Comparison of ENCODE assay signal across 26 cellular contexts in genomic region chr3:129569856-129570255, GRCh38. TPM values are rescaled to one million over a fixed set of nuclear protein-coding genes. Genes with fewer than 3 reads are reported as not detected.
A peak's percentile ranks its signal among the peaks of the same experiment; 100 is the strongest.
DNase-seq lines count a peak whose midpoint lies in the region; ATAC-seq, FAIRE-seq and TF ChIP-seq lines count a peak whose summit lies in the region.
"Had no signal": no experiment of that assay in that cellular context is flagged by ENCODE, and none has a peak within 500 bp of the region (broad histone marks: within the 10 kb centered on the region; RNA-seq: fewer than 3 reads in every experiment).

No MANE protein-coding gene starts in this region.

- H3K9me3 ChIP-seq in HepG2 (ENCODE audit: low read length): no peaks in the 10 kb centered on the region
- H3K9me3 ChIP-seq in right lobe of liver: no peaks in the 10 kb centered on the region
- H3K9me3 ChIP-seq in trophoblast cell (ENCODE audit: insufficient read depth, low read depth, low read length): no peaks in the 10 kb centered on the region
- H3K9me3 ChIP-seq in naive thymus-derived CD4-positive, alpha-beta T cell (ENCODE audit: control insufficient read depth in 2 of 3, low read length in 3 of 3): no peaks in the 10 kb centered on the region
- H3K9me3 ChIP-seq: BE2C had no signal

- no peak for DNase-seq in HepG2 (ENCODE audit: low spot score)
- DNase-seq in right lobe of liver: no peak
- no peak for DNase-seq in HFFc6
- no peak for DNase-seq in trophoblast cell
- no peak for DNase-seq in Ammon's horn (ENCODE audit: low spot score)
- DNase-seq in naive thymus-derived CD4-positive, alpha-beta T cell: no peak
- no peak for DNase-seq in activated CD4-positive, alpha-beta T cell treated with anti-CD3 and anti-CD28 coated beads, Interleukin-2, amount 50 U/mL, for 1 hour
- DNase-seq: BE2C, GDM1, NCI-H1105, NCI-H146, NCI-H2029, NCI-H226, NCI-H510A treated with DMSO at 0.1 percent for 48 hours, NCI-H748 treated with DMSO at 0.1 percent for 48 hours, PC-9, RPMI8226, SHP77 had no signal

- peaks cover 5% of the 10 kb centered on the region; the same call in 1 of the 2 replicates for H3K36me3 Mint-ChIP-seq in HFFc6 (ENCODE audit: low read depth)
- H3K36me3 Mint-ChIP-seq in dendritic cell treated with granulocyte-macrophage colony-stimulating factor and Interleukin-4, amounts not matched to agents 40 ng/mL and 50 ng/mL, for 4 days (ENCODE audit: low read depth): peaks cover 100% of the 10 kb centered on the region
- H3K36me3 Mint-ChIP-seq in naive thymus-derived CD4-positive, alpha-beta T cell: no peaks in the 10 kb centered on the region

- POLR2A ChIA-PET in HepG2 (lab: Yijun Ruan, JAX): no interaction called here
- POLR2A ChIA-PET in naive thymus-derived CD4-positive, alpha-beta T cell (lab: Charles Lee): no interaction called here

- H3K4me1 Mint-ChIP-seq in HFFc6 (ENCODE audit: low read depth): 0 out of 2 replicates have a peak, but pooled peaks cover under 1% of the 10 kb centered on the region
- H3K4me1 Mint-ChIP-seq in dendritic cell treated with granulocyte-macrophage colony-stimulating factor and Interleukin-4, amounts not matched to agents 40 ng/mL and 50 ng/mL, for 4 days (ENCODE audit: low read depth): peaks cover 9% of the 10 kb centered on the region
- H3K4me1 Mint-ChIP-seq in naive thymus-derived CD4-positive, alpha-beta T cell: peaks cover 0 to 4% (median 0%) of the 10 kb centered on the region in 7 donors

- in situ Hi-C loops in HepG2 (cut with HindIII; ENCODE audit: extremely low pct_ligation_motif_present, low pct_unique_long_range_greater_than_20kb): no loop called here

- H3K79me2 ChIP-seq in HepG2 (ENCODE audit: insufficient read depth, low read length): no peaks in the 10 kb centered on the region
- no peaks in the 10 kb centered on the region for H3K79me2 ChIP-seq in trophoblast cell (ENCODE audit: control insufficient read depth, insufficient read depth, low read length, poor library complexity)

- H3K27me3 ChIP-seq in HepG2 (ENCODE audit: control insufficient read depth in 1 of 2, insufficient read depth in 2 of 2, low read length in 2 of 2) (no peaks in the 10 kb centered on the region), right lobe of liver (no peaks in the 10 kb centered on the region), trophoblast cell (ENCODE audit: insufficient read depth, low read length) (no peaks in the 10 kb centered on the region)
- H3K27me3 ChIP-seq in naive thymus-derived CD4-positive, alpha-beta T cell (ENCODE audit: control insufficient read depth in 2 of 2, insufficient read depth in 2 of 2, low read length in 2 of 2): no peaks in the 10 kb centered on the region
- H3K27me3 ChIP-seq: BE2C had no signal

- FAIRE-seq in HepG2 (lab: Jason Lieb, UNC): no peak
- FAIRE-seq: H54 had no signal

- no peak overlapping the region for H4K12ac ChIP-seq in trophoblast cell (ENCODE audit: low read depth, low read length)

- peak overlapping the region; percentile 12; the same call in 1 of the 2 replicates for H3K27ac Mint-ChIP-seq in HFFc6
- peak overlapping the region; percentile 34 for H3K27ac Mint-ChIP-seq in dendritic cell treated with granulocyte-macrophage colony-stimulating factor and Interleukin-4, amounts not matched to agents 40 ng/mL and 50 ng/mL, for 4 days
- no peak overlapping the region for H3K27ac Mint-ChIP-seq in naive thymus-derived CD4-positive, alpha-beta T cell

- peak overlapping the region; percentile 28 for H4K91ac ChIP-seq in trophoblast cell (ENCODE audit: low read depth, low read length)

- no peak overlapping the region for H3K9ac ChIP-seq in HepG2 (ENCODE audit: insufficient read depth, low read depth, low read length)
- H3K9ac ChIP-seq in trophoblast cell (ENCODE audit: low read length): no peak overlapping the region
- H3K9ac ChIP-seq: KMS-11 had no signal

- no peak overlapping the region for H2BK12ac ChIP-seq in trophoblast cell (ENCODE audit: low read length)

- H3K27me3 Mint-ChIP-seq in HFFc6 (ENCODE audit: insufficient read depth): no peaks in the 10 kb centered on the region; the same call in 1 of the 2 replicates
- no peaks in the 10 kb centered on the region for H3K27me3 Mint-ChIP-seq in dendritic cell treated with granulocyte-macrophage colony-stimulating factor and Interleukin-4, amounts not matched to agents 40 ng/mL and 50 ng/mL, for 4 days
- no peaks in the 10 kb centered on the region for H3K27me3 Mint-ChIP-seq in naive thymus-derived CD4-positive, alpha-beta T cell

- H3K4me1 ChIP-seq in HepG2 (ENCODE audit: insufficient read depth, low read length): no peaks in the 10 kb centered on the region
- no peaks in the 10 kb centered on the region for H3K4me1 ChIP-seq in right lobe of liver
- peaks cover 7 to 9% of the 10 kb centered on the region in 2 experiments for H3K4me1 ChIP-seq in trophoblast cell (ENCODE audit: control insufficient read depth in 1 of 2, insufficient read depth in 2 of 2, low read length in 2 of 2)
- peaks cover 0 to 20% of the 10 kb centered on the region in 2 donors for H3K4me1 ChIP-seq in naive thymus-derived CD4-positive, alpha-beta T cell (ENCODE audit: control insufficient read depth in 2 of 2, insufficient read depth in 2 of 2, low read length in 2 of 2)

- H3K27ac ChIP-seq in HepG2 (ENCODE audit: extremely low read length, insufficient read depth, low read length) (no peak overlapping the region), right lobe of liver (no peak overlapping the region), trophoblast cell (ENCODE audit: low read depth, low read length) (no peak overlapping the region)
- no peak overlapping the region for H3K27ac ChIP-seq in naive thymus-derived CD4-positive, alpha-beta T cell (ENCODE audit: low read depth, low read length)
- H3K27ac ChIP-seq: 22Rv1, HL-60, KMS-11, PC-9 had no signal

- no peak overlapping the region for H2BK5ac ChIP-seq in trophoblast cell (ENCODE audit: low read depth, low read length, poor library complexity)

- H3K4me2 ChIP-seq in HepG2 (ENCODE audit: low read depth, low read length): no peak overlapping the region
- no peak overlapping the region for H3K4me2 ChIP-seq in trophoblast cell (ENCODE audit: low read length)
- H3K4me2 ChIP-seq: KMS-11, PC-9 had no signal

- TF ChIP-seq POLR2A in HepG2 (IDR thresholded peaks at IDR 0.05; ENCODE audit: insufficient read depth in 1 of 2, low read depth in 2 of 2, low read length in 2 of 2): no peak
- TF ChIP-seq POLR2A in right lobe of liver (IDR thresholded peaks at IDR 0.05): no peak

- H4K8ac ChIP-seq in trophoblast cell (ENCODE audit: low read depth, low read length): no peak overlapping the region

- no peak overlapping the region for H3K4ac ChIP-seq in trophoblast cell (ENCODE audit: low read depth, low read length)

- no peak overlapping the region for H3K23ac ChIP-seq in trophoblast cell (ENCODE audit: low read length)

- H3K14ac ChIP-seq in trophoblast cell (ENCODE audit: low read length): no peak overlapping the region

- no peak overlapping the region for H2AFZ ChIP-seq in HepG2 (ENCODE audit: low read length)
- H2AFZ ChIP-seq in trophoblast cell (ENCODE audit: insufficient read depth, low read length, poor library complexity): no peak overlapping the region
- H2AFZ ChIP-seq: PC-9 had no signal

- no peaks in the 10 kb centered on the region for H4K20me1 ChIP-seq in HepG2 (ENCODE audit: insufficient read depth, low read length)

- CTCF ChIA-PET in HepG2 (lab: Yijun Ruan, JAX; ENCODE audit: low intra/inter-chr PET ratio, low total read pairs): no interaction called here
- CTCF ChIA-PET in naive thymus-derived CD4-positive, alpha-beta T cell (lab: Charles Lee): no interaction called here

- H3K9me3 Mint-ChIP-seq in HFFc6: no peaks in the 10 kb centered on the region
- H3K9me3 Mint-ChIP-seq in dendritic cell treated with granulocyte-macrophage colony-stimulating factor and Interleukin-4, amounts not matched to agents 40 ng/mL and 50 ng/mL, for 4 days: no peaks in the 10 kb centered on the region
- H3K9me3 Mint-ChIP-seq in naive thymus-derived CD4-positive, alpha-beta T cell: peaks cover 0 to 1% (median 0%) of the 10 kb centered on the region in 11 donors

- TF ChIP-seq EP300 in HepG2 (IDR thresholded peaks at IDR 0.05; ENCODE audit: low read depth in 2 of 2, low read length in 2 of 2) (no peak), HepG2 (CRISPR knock-in tag; IDR thresholded peaks at IDR 0.05; ENCODE audit: borderline replicate concordance) (no peak)

- peaks cover 10% of the 10 kb centered on the region for H3K79me1 ChIP-seq in trophoblast cell (ENCODE audit: low read length)

- intact Hi-C loops in HepG2 (cut with micrococcal nuclease; ENCODE audit: unreplicated experiment): no loop called here
- intact Hi-C loops in right lobe of liver (cut with DNase I): no loop called here
- intact Hi-C loops in dendritic cell treated with granulocyte-macrophage colony-stimulating factor and Interleukin-4, amounts not matched to agents 40 ng/mL and 50 ng/mL, for 4 days (cut with micrococcal nuclease): no loop called here
- intact Hi-C loops in naive thymus-derived CD4-positive, alpha-beta T cell (cut with micrococcal nuclease): no loop called here

- no peak overlapping the region for H3K4me3 Mint-ChIP-seq in HFFc6
- H3K4me3 Mint-ChIP-seq in dendritic cell treated with granulocyte-macrophage colony-stimulating factor and Interleukin-4, amounts not matched to agents 40 ng/mL and 50 ng/mL, for 4 days: no peak overlapping the region
- no peak overlapping the region for H3K4me3 Mint-ChIP-seq in naive thymus-derived CD4-positive, alpha-beta T cell

- no TSS peak for BruUV-seq in HepG2 (replicated peaks; lab: Mats Ljungman, UMichigan)

- WGBS in HepG2 (ENCODE audit: low lambda C conversion rate): 100% methylated on average over 4 of the region's 7 CpGs
- 40% methylated on average over 2 of the region's 7 CpGs for WGBS in right lobe of liver (ENCODE audit: insufficient coverage, low coverage, low lambda C conversion rate, missing lambda C conversion rate)
- WGBS in trophoblast cell (ENCODE audit: extremely low coverage, insufficient coverage, insufficient read length): no CpG with 5 or more reads among the region's 7 CpGs

- peak overlapping the region; percentile 3 for H2BK120ac ChIP-seq in trophoblast cell (ENCODE audit: insufficient read depth, low read length, poor library complexity)

- no peak overlapping the region for H3K18ac ChIP-seq in trophoblast cell (ENCODE audit: low read length)

- ATAC-seq in HepG2 (no peak), right lobe of liver (no peak)
- no peak for ATAC-seq in naive thymus-derived CD4-positive, alpha-beta T cell

- H3K36me3 ChIP-seq in HepG2 (replicated peaks in 1 of 2; ENCODE audit: control insufficient read depth in 1 of 2, insufficient read depth in 2 of 2, low read length in 2 of 2) (peaks cover 11 to 12% of the 10 kb centered on the region in 2 experiments; a peak in 4 of 5 replicates), right lobe of liver (peaks cover 0 to 4% (median 0%) of the 10 kb centered on the region in 4 donors), trophoblast cell (ENCODE audit: control insufficient read depth in 1 of 2, insufficient read depth in 2 of 2, low read length in 2 of 2) (peaks cover 85 to 87% of the 10 kb centered on the region in 2 experiments)
- no peaks in the 10 kb centered on the region for H3K36me3 ChIP-seq in naive thymus-derived CD4-positive, alpha-beta T cell (ENCODE audit: control insufficient read depth in 2 of 3, insufficient read depth in 3 of 3, low read length in 3 of 3)

- no peak overlapping the region for H3K4me3 ChIP-seq in HepG2 (replicated peaks in 1 of 3; ENCODE audit: insufficient read depth in 1 of 3, low read depth in 2 of 3, low read length in 3 of 3)
- H3K4me3 ChIP-seq in right lobe of liver: no peak overlapping the region
- H3K4me3 ChIP-seq in trophoblast cell (ENCODE audit: low read depth, low read length): no peak overlapping the region
- H3K4me3 ChIP-seq in naive thymus-derived CD4-positive, alpha-beta T cell (ENCODE audit: low read length): no peak overlapping the region
- H3K4me3 ChIP-seq: PC-9 had no signal

- no peak overlapping the region for H2AK5ac ChIP-seq in trophoblast cell (ENCODE audit: low read length)

- TF ChIP-seq CTCF in HepG2 (CRISPR knock-in tag; IDR thresholded peaks at IDR 0.05) (no peak), right lobe of liver (IDR thresholded peaks at IDR 0.05) (no peak), HFFc6 (IDR thresholded peaks at IDR 0.05) (no peak)

- TF ChIP-seq RAD21 in HepG2 (CRISPR knock-in tag; IDR thresholded peaks at IDR 0.05): no peak

RNA-seq across cellular contexts. Expression of gene H1-8, which starts 26.9 kb away (rescaled TPM):
- not detected in 2 replicates for total RNA-seq in HepG2 (2016; rRNA removed; fragmentation: Illumina TruSeq; extraction: Trizol)
- not detected in 2 replicates for total RNA-seq in HepG2 (2016; cell fraction: cytosol; rRNA removed; fragmentation: Illumina TruSeq; extraction: Trizol; ENCODE audit: low read depth)
- total RNA-seq in HepG2 (2016; cell fraction: insoluble cytoplasmic fraction; rRNA removed; fragmentation: Illumina TruSeq; extraction: Trizol): not detected in 2 replicates
- total RNA-seq in HepG2 (2016; cell fraction: membrane; rRNA removed; fragmentation: Illumina TruSeq; extraction: Trizol): not detected in 2 replicates
- not detected in 2 replicates for total RNA-seq in HepG2 (2016; cell fraction: nucleus; rRNA removed; fragmentation: Illumina TruSeq; extraction: Trizol)
- polyA plus RNA-seq in HepG2 (2011; rRNA removed): 0.08 TPM in 1 of 2 replicates, not detected in the other
- polyA plus RNA-seq in HepG2 (2011; cell fraction: cytosol; rRNA removed): 0.09 and 0.12 TPM in 2 replicates
- polyA plus RNA-seq in HepG2 (2011; cell fraction: nucleus; rRNA removed): not detected in 2 replicates
- polyA plus RNA-seq in HepG2 (2012): not detected in 2 replicates
- not detected in 2 replicates for polyA plus RNA-seq in HepG2 (2016; cell fraction: cytosol; fragmentation: Illumina TruSeq; extraction: Trizol; ENCODE audit: low read depth)
- polyA plus RNA-seq in HepG2 (2016; cell fraction: insoluble cytoplasmic fraction; fragmentation: Illumina TruSeq; extraction: Trizol; ENCODE audit: low read depth): not detected in 2 replicates
- polyA plus RNA-seq in HepG2 (2016; cell fraction: membrane; fragmentation: Illumina TruSeq; extraction: Trizol; ENCODE audit: low read depth): not detected in 2 replicates
- not detected in 2 replicates for polyA plus RNA-seq in HepG2 (2016; cell fraction: nucleus; fragmentation: Illumina TruSeq; extraction: Trizol; ENCODE audit: insufficient read depth, low read depth)
- not detected in 2 replicates for polyA minus RNA-seq in HepG2 (2011; rRNA and poly(A)+ RNA removed; ENCODE audit: low replicate concordance)
- polyA minus RNA-seq in HepG2 (2011; cell fraction: cytosol; rRNA and poly(A)+ RNA removed): not detected in 2 replicates
- not detected in 2 replicates for polyA minus RNA-seq in HepG2 (2011; cell fraction: nucleus; rRNA and poly(A)+ RNA removed)
- not detected for total RNA-seq in right lobe of liver
- total RNA-seq in HFFc6 (2021; fragmentation: NEBNext Ultra II Directional; extraction: Animal tissue kit (Norgen Biotek cat#: 25700)): not detected
- polyA plus RNA-seq in trophoblast cell (2013): not detected in 2 replicates
- total RNA-seq in naive thymus-derived CD4-positive, alpha-beta T cell: not detected
- polyA plus RNA-seq in naive thymus-derived CD4-positive, alpha-beta T cell: not detected
- total RNA-seq: Daoy, HT-29, PC-9 had no signal
- polyA plus RNA-seq: AG04450 had no signal

RNA-seq across cellular contexts. Expression of gene PLXND1, which starts 36.6 kb away (rescaled TPM):
- total RNA-seq in HepG2 (2016; rRNA removed; fragmentation: Illumina TruSeq; extraction: Trizol) (15.9 and 25.3 TPM in 2 replicates), right lobe of liver (10 to 100 TPM; 27.0 to 48.8 (median 29.6) TPM)
- total RNA-seq in HepG2 (2016; cell fraction: cytosol; rRNA removed; fragmentation: Illumina TruSeq; extraction: Trizol; ENCODE audit: low read depth): 6.6 and 10.2 TPM in 2 replicates
- total RNA-seq in HepG2 (2016; cell fraction: insoluble cytoplasmic fraction; rRNA removed; fragmentation: Illumina TruSeq; extraction: Trizol): 17.4 and 18.7 TPM in 2 replicates
- total RNA-seq in HepG2 (2016; cell fraction: membrane; rRNA removed; fragmentation: Illumina TruSeq; extraction: Trizol): 20.1 and 23.5 TPM in 2 replicates
- 31.2 and 42.9 TPM in 2 replicates for total RNA-seq in HepG2 (2016; cell fraction: nucleus; rRNA removed; fragmentation: Illumina TruSeq; extraction: Trizol)
- polyA plus RNA-seq in HepG2 (2011; rRNA removed): 42.0 and 51.9 TPM in 2 replicates
- 32.8 and 38.1 TPM in 2 replicates for polyA plus RNA-seq in HepG2 (2011; cell fraction: cytosol; rRNA removed)
- polyA plus RNA-seq in HepG2 (2011; cell fraction: nucleus; rRNA removed): 227 and 266 TPM in 2 replicates
- 48.7 and 95.9 TPM in 2 replicates for polyA plus RNA-seq in HepG2 (2012)
- polyA plus RNA-seq in HepG2 (2016; cell fraction: cytosol; fragmentation: Illumina TruSeq; extraction: Trizol; ENCODE audit: low read depth): 4.4 and 4.6 TPM in 2 replicates
- polyA plus RNA-seq in HepG2 (2016; cell fraction: insoluble cytoplasmic fraction; fragmentation: Illumina TruSeq; extraction: Trizol; ENCODE audit: low read depth): 20.5 and 26.7 TPM in 2 replicates
- polyA plus RNA-seq in HepG2 (2016; cell fraction: membrane; fragmentation: Illumina TruSeq; extraction: Trizol; ENCODE audit: low read depth): 14.3 and 14.5 TPM in 2 replicates
- polyA plus RNA-seq in HepG2 (2016; cell fraction: nucleus; fragmentation: Illumina TruSeq; extraction: Trizol; ENCODE audit: insufficient read depth, low read depth): 87.9 and 89.2 TPM in 2 replicates
- 25.6 and 59.9 TPM in 2 replicates for polyA minus RNA-seq in HepG2 (2011; rRNA and poly(A)+ RNA removed; ENCODE audit: low replicate concordance)
- polyA minus RNA-seq in HepG2 (2011; cell fraction: cytosol; rRNA and poly(A)+ RNA removed): 30.9 and 54.1 TPM in 2 replicates
- 61.7 and 71.7 TPM in 2 replicates for polyA minus RNA-seq in HepG2 (2011; cell fraction: nucleus; rRNA and poly(A)+ RNA removed)
- total RNA-seq in HFFc6 (2021; fragmentation: NEBNext Ultra II Directional; extraction: Animal tissue kit (Norgen Biotek cat#: 25700)): 100 to 1,000 TPM in 5 of 6 experiments, 10 to 100 TPM in 1; 86.7 to 118 (median 108) TPM
- polyA plus RNA-seq in trophoblast cell (2013): 282 and 293 TPM in 2 replicates
- total RNA-seq in naive thymus-derived CD4-positive, alpha-beta T cell: 10 to 100 TPM in 2 of 5 experiments, 1 to 10 TPM in 3; 1.9 to 82.5 (median 7.5) TPM
- polyA plus RNA-seq in naive thymus-derived CD4-positive, alpha-beta T cell: under 1 TPM in 1 of 2 donors, not detected in 1; 0.38 TPM

RNA-seq across cellular contexts. Expression of gene RHO, which starts 41.4 kb away (rescaled TPM):
- total RNA-seq in HepG2 (2016; rRNA removed; fragmentation: Illumina TruSeq; extraction: Trizol) (not detected in 2 replicates), right lobe of liver (not detected)
- total RNA-seq in HepG2 (2016; cell fraction: cytosol; rRNA removed; fragmentation: Illumina TruSeq; extraction: Trizol; ENCODE audit: low read depth): not detected in 2 replicates
- total RNA-seq in HepG2 (2016; cell fraction: insoluble cytoplasmic fraction; rRNA removed; fragmentation: Illumina TruSeq; extraction: Trizol): not detected in 2 replicates
- not detected in 2 replicates for total RNA-seq in HepG2 (2016; cell fraction: membrane; rRNA removed; fragmentation: Illumina TruSeq; extraction: Trizol)
- total RNA-seq in HepG2 (2016; cell fraction: nucleus; rRNA removed; fragmentation: Illumina TruSeq; extraction: Trizol): not detected in 2 replicates
- not detected in 2 replicates for polyA plus RNA-seq in HepG2 (2011; rRNA removed)
- polyA plus RNA-seq in HepG2 (2011; cell fraction: cytosol; rRNA removed): not detected in 2 replicates
- polyA plus RNA-seq in HepG2 (2011; cell fraction: nucleus; rRNA removed): 0.05 TPM in 1 of 2 replicates, not detected in the other
- polyA plus RNA-seq in HepG2 (2012): not detected in 2 replicates
- polyA plus RNA-seq in HepG2 (2016; cell fraction: cytosol; fragmentation: Illumina TruSeq; extraction: Trizol; ENCODE audit: low read depth): not detected in 2 replicates
- polyA plus RNA-seq in HepG2 (2016; cell fraction: insoluble cytoplasmic fraction; fragmentation: Illumina TruSeq; extraction: Trizol; ENCODE audit: low read depth): not detected in 2 replicates
- polyA plus RNA-seq in HepG2 (2016; cell fraction: membrane; fragmentation: Illumina TruSeq; extraction: Trizol; ENCODE audit: low read depth): not detected in 2 replicates
- polyA plus RNA-seq in HepG2 (2016; cell fraction: nucleus; fragmentation: Illumina TruSeq; extraction: Trizol; ENCODE audit: insufficient read depth, low read depth): not detected in 2 replicates
- not detected in 2 replicates for polyA minus RNA-seq in HepG2 (2011; rRNA and poly(A)+ RNA removed; ENCODE audit: low replicate concordance)
- polyA minus RNA-seq in HepG2 (2011; cell fraction: cytosol; rRNA and poly(A)+ RNA removed): not detected in 2 replicates
- polyA minus RNA-seq in HepG2 (2011; cell fraction: nucleus; rRNA and poly(A)+ RNA removed): not detected in 2 replicates
- not detected for total RNA-seq in HFFc6 (2021; fragmentation: NEBNext Ultra II Directional; extraction: Animal tissue kit (Norgen Biotek cat#: 25700))
- 0.01 TPM in 1 of 2 replicates, not detected in the other for polyA plus RNA-seq in trophoblast cell (2013)
- not detected for total RNA-seq in naive thymus-derived CD4-positive, alpha-beta T cell
- not detected for polyA plus RNA-seq in naive thymus-derived CD4-positive, alpha-beta T cell
- total RNA-seq: Daoy, HT-29, PC-9 had no signal
- polyA plus RNA-seq: AG04450 had no signal

Comparison
In these comparisons a context has a peak if more than half of its experiments do, and no peak if none do; other contexts are left out.
1. H3K27ac Mint-ChIP-seq: peak in HFFc6 (single experiment) and dendritic cell treated with granulocyte-macrophage colony-stimulating factor and Interleukin-4, amounts not matched to agents 40 ng/mL and 50 ng/mL, for 4 days (single experiment); none in naive thymus-derived CD4-positive, alpha-beta T cell (0 of 9).